In the genomic region with DNA sequence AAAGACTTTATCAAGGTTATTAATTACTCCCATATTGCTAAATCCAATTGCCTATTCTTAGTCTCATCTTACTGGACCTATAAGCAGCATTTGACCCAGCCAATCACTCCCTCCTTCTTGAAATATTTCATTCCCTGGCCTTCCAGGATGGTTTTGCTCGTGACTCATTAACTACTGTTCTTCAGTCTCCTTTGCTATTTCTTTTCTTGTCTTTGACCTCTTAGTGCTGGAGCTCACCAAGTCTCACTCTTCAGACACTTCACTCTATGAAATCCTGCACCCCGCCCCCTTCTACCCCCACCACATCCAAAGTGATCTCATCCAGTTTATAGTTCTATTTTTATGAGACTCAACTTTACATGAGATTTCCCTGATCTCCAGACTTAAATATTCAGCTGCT, we compare ENCODE assay signal across 24 cellular contexts.
"Had no signal": no experiment of that assay in that cellular context is flagged by ENCODE, and none has a peak within 500 bp of the region (broad histone marks: within the 10 kb centered on the region; RNA-seq: fewer than 3 reads in every experiment).

No MANE protein-coding gene starts in this region.

- H3K27me3 Mint-ChIP-seq: activated CD4-positive, alpha-beta memory T cell treated with anti-CD3 and anti-CD28 coated beads, Interleukin-2, amount 10 ng/mL, durations not matched to agents 7 days and 5 days; activated CD4-positive, alpha-beta T cell treated with anti-CD3 and anti-CD28 coated beads, Interleukin-2, amount 10 ng/mL, durations not matched to agents 24 days and 14 days; activated naive CD8-positive, alpha-beta T cell treated with anti-CD3 and anti-CD28 coated beads, Interleukin-2, amount 50 U/mL, for 24 hours; memory B cell; stimulated activated naive CD8-positive, alpha-beta T cell treated with anti-CD3 and anti-CD28 coated beads, Interleukin-15, amount 100 ng/mL, for 72 hours had no signal

- H3K27ac ChIP-seq: coronary artery, esophagus squamous epithelium, neutrophil, ovary, prostate gland, skin epidermis, suprapubic skin, tibial nerve had no signal

- H3K4me1 Mint-ChIP-seq: activated CD4-positive, alpha-beta memory T cell treated with anti-CD3 and anti-CD28 coated beads, Interleukin-2, amount 10 ng/mL, durations not matched to agents 7 days and 5 days; activated CD4-positive, alpha-beta T cell treated with anti-CD3 and anti-CD28 coated beads, Interleukin-2, amount 10 ng/mL, durations not matched to agents 24 days and 14 days; activated naive CD8-positive, alpha-beta T cell treated with anti-CD3 and anti-CD28 coated beads, Interleukin-2, amount 50 U/mL, for 24 hours; memory B cell; nephron; stimulated activated effector memory CD8-positive, alpha-beta T cell treated with anti-CD3 and anti-CD28 coated beads, Interleukin-12 subunit alpha, Interleukin-12 subunit beta, amount 100 ng/mL, for 72 hours; stimulated activated naive CD8-positive, alpha-beta T cell treated with anti-CD3 and anti-CD28 coated beads, Interleukin-15, amount 100 ng/mL, for 72 hours had no signal

- FAIRE-seq: bronchial epithelial cell had no signal

- H3K36me3 ChIP-seq: esophagus squamous epithelium, neutrophil, ovary, prostate gland, suprapubic skin, tibial nerve had no signal

- H3K4me3 Mint-ChIP-seq: activated CD4-positive, alpha-beta memory T cell treated with anti-CD3 and anti-CD28 coated beads, Interleukin-2, amount 10 ng/mL, durations not matched to agents 7 days and 5 days; activated CD4-positive, alpha-beta T cell treated with anti-CD3 and anti-CD28 coated beads, Interleukin-2, amount 10 ng/mL, durations not matched to agents 24 days and 14 days; activated naive CD4-positive, alpha-beta T cell treated with anti-CD3 and anti-CD28 coated beads for 36 hours; activated naive CD8-positive, alpha-beta T cell treated with anti-CD3 and anti-CD28 coated beads, Interleukin-2, amount 50 U/mL, for 24 hours; activated T-cell treated with anti-CD3 and anti-CD28 coated beads, Interleukin-2, amount 50 U/mL, for 72 hours; memory B cell; nephron; stimulated activated effector memory CD8-positive, alpha-beta T cell treated with anti-CD3 and anti-CD28 coated beads, Interleukin-12 subunit alpha, Interleukin-12 subunit beta, amount 100 ng/mL, for 72 hours; stimulated activated naive CD8-positive, alpha-beta T cell treated with anti-CD3 and anti-CD28 coated beads, Interleukin-15, amount 100 ng/mL, for 72 hours had no signal

- H3K9me3 ChIP-seq: esophagus squamous epithelium, neutrophil, ovary, prostate gland, suprapubic skin, tibial nerve had no signal

- H3K36me3 Mint-ChIP-seq: memory B cell; stimulated activated effector memory CD8-positive, alpha-beta T cell treated with anti-CD3 and anti-CD28 coated beads, Interleukin-12 subunit alpha, Interleukin-12 subunit beta, amount 100 ng/mL, for 72 hours had no signal

- H3K27me3 ChIP-seq: esophagus squamous epithelium, neutrophil, ovary, suprapubic skin, tibial nerve had no signal

- H3K4me3 ChIP-seq: coronary artery, esophagus squamous epithelium, ovary, prostate gland, skin epidermis, suprapubic skin, tibial nerve had no signal

- H3K27ac Mint-ChIP-seq: activated CD4-positive, alpha-beta memory T cell treated with anti-CD3 and anti-CD28 coated beads, Interleukin-2, amount 10 ng/mL, durations not matched to agents 7 days and 5 days; activated CD4-positive, alpha-beta T cell treated with anti-CD3 and anti-CD28 coated beads, Interleukin-2, amount 10 ng/mL, durations not matched to agents 24 days and 14 days; activated naive CD4-positive, alpha-beta T cell treated with anti-CD3 and anti-CD28 coated beads for 36 hours; activated naive CD8-positive, alpha-beta T cell treated with anti-CD3 and anti-CD28 coated beads, Interleukin-2, amount 50 U/mL, for 24 hours; activated T-cell treated with anti-CD3 and anti-CD28 coated beads, Interleukin-2, amount 50 U/mL, for 72 hours; memory B cell; nephron; stimulated activated effector memory CD8-positive, alpha-beta T cell treated with anti-CD3 and anti-CD28 coated beads, Interleukin-12 subunit alpha, Interleukin-12 subunit beta, amount 100 ng/mL, for 72 hours; stimulated activated naive CD8-positive, alpha-beta T cell treated with anti-CD3 and anti-CD28 coated beads, Interleukin-15, amount 100 ng/mL, for 72 hours had no signal

- H3K4me1 ChIP-seq: esophagus squamous epithelium, prostate gland, suprapubic skin, tibial nerve had no signal

- H3K9me3 Mint-ChIP-seq: nephron had no signal

- DNase-seq: activated CD4-positive, alpha-beta memory T cell treated with anti-CD3 and anti-CD28 coated beads, Interleukin-2, amount 10 ng/mL, durations not matched to agents 7 days and 5 days; activated CD4-positive, alpha-beta T cell treated with anti-CD3 and anti-CD28 coated beads, Interleukin-2, amount 10 ng/mL, durations not matched to agents 24 days and 14 days; activated effector memory CD4-positive, alpha-beta T cell treated with Interleukin-2 at 50 U/mL for 16 hours; activated naive CD4-positive, alpha-beta T cell treated with anti-CD3 and anti-CD28 coated beads for 36 hours; activated naive CD8-positive, alpha-beta T cell treated with anti-CD3 and anti-CD28 coated beads, Interleukin-2, amount 50 U/mL, for 24 hours; activated T-cell treated with anti-CD3 and anti-CD28 coated beads, Interleukin-2, amount 50 U/mL, for 72 hours; anterior cingulate cortex; esophagus squamous epithelium; left cardiac atrium; ovary; right cardiac atrium; stimulated activated CD4-positive, alpha-beta T cell treated with anti-CD3 and anti-CD28 coated beads, Interleukin-2, amount 100 ng/mL, for 24 hours; stimulated activated naive CD8-positive, alpha-beta T cell treated with anti-CD3 and anti-CD28 coated beads, Interleukin-15, amount 100 ng/mL, for 72 hours; T-helper 2 cell had no signal
